8 cellular contexts compared by ENCODE assay signal in the genomic region with DNA sequence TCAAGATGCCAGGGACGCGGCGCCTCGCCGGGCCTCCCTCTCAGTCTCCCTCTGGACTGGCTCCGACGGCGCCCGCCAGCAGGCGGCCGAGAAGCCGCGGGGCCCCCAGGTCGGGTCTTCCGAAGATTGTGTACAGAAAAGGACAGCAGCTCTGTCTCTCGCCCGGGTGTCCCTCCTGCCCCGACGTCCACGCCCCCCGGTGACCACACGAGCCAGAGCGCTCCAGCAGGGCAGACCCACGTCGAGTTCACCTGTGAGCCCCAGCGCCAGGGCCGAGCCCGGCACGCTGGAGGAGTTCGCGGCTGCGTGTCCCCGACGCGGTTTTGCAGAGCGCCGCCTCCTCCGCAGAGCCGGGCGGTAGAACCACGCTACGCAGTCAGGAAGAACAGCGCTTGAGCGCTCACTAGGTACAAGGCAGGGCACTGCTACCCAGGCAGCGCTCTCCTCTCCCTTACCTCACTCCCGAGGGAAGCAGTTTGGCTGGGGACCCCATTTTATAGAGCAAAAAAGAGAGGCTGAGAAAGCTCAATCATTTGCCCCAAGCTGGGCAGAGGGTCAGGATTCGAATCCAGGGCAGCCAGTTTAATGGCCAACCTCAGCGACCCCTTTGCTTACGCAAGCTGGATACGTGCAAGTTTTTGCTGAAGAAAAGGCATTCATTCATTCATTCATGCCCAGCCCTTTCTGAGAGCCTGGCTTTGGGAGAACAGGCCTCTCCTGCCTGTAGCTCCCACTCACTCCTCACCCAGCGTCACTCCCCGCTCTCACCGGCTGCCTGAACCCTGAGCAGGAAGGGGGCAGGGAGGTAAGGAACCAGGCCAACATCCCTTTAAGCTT. TPM values are rescaled to one million over a fixed set of nuclear protein-coding genes. Genes with fewer than 3 reads are reported as not detected.
DNase-seq lines count a peak whose midpoint lies in the region; ATAC-seq and TF ChIP-seq lines count a peak whose summit lies in the region.

No MANE protein-coding gene starts in this region.

- no peaks in the 10 kb centered on the region for H3K9me3 Mint-ChIP-seq in activated CD8-positive, alpha-beta T cell treated with anti-CD3 and anti-CD28 coated beads for 36 hours
- H3K9me3 Mint-ChIP-seq in endothelial cell (ENCODE audit: unreplicated experiment): no peaks in the 10 kb centered on the region
- no peaks in the 10 kb centered on the region for H3K9me3 Mint-ChIP-seq in natural killer cell

- peaks cover 2% of the 10 kb centered on the region for H3K36me3 Mint-ChIP-seq in activated CD8-positive, alpha-beta T cell treated with anti-CD3 and anti-CD28 coated beads for 36 hours (ENCODE audit: low read depth)
- H3K36me3 Mint-ChIP-seq in endothelial cell (ENCODE audit: low read depth, unreplicated experiment): no peaks in the 10 kb centered on the region
- H3K36me3 Mint-ChIP-seq in natural killer cell: no peaks in the 10 kb centered on the region

- CTCF ChIA-PET in activated CD8-positive, alpha-beta T cell treated with anti-CD3 and anti-CD28 coated beads for 36 hours (lab: Charles Lee): interaction anchor here (0.6 to 3.8 kb wide), 11 partner anchors 8 to 622 kb away, joined by 3 to 14 read pairs (median 3); no protein-coding TSS in a partner anchor

- peaks cover 8% of the 10 kb centered on the region for H3K27me3 Mint-ChIP-seq in activated CD8-positive, alpha-beta T cell treated with anti-CD3 and anti-CD28 coated beads for 36 hours
- H3K27me3 Mint-ChIP-seq in endothelial cell (ENCODE audit: unreplicated experiment) (peaks cover 13% of the 10 kb centered on the region), natural killer cell (ENCODE audit: low read depth in 2 of 2) (peaks cover 43 to 52% of the 10 kb centered on the region in 2 donors)

- H3K27ac Mint-ChIP-seq in activated CD8-positive, alpha-beta T cell treated with anti-CD3 and anti-CD28 coated beads for 36 hours: peak overlapping the region; percentile 38
- H3K27ac Mint-ChIP-seq in endothelial cell (ENCODE audit: unreplicated experiment) (no peak overlapping the region), natural killer cell (peak overlapping the region; percentile 68 to 100)

- DNase-seq in NCI-H69 (lab: John Stamatoyannopoulos, UW): peak; percentile 75
- DNase-seq in activated CD8-positive, alpha-beta T cell treated with anti-CD3 and anti-CD28 coated beads for 36 hours: peak; percentile 68
- peak; percentile 82 for DNase-seq in endothelial cell (ENCODE audit: low spot score)
- DNase-seq in natural killer cell: peak; percentile 55
- DNase-seq in thoracic aorta (ENCODE audit: low spot score): no peak

- no peak overlapping the region for H3K27ac ChIP-seq in thoracic aorta

- H3K4me3 Mint-ChIP-seq in activated CD8-positive, alpha-beta T cell treated with anti-CD3 and anti-CD28 coated beads for 36 hours: peak overlapping the region; percentile 92
- no peak overlapping the region for H3K4me3 Mint-ChIP-seq in endothelial cell (ENCODE audit: unreplicated experiment)
- peak overlapping the region; percentile 98 for H3K4me3 Mint-ChIP-seq in natural killer cell

- POLR2A ChIA-PET in activated CD8-positive, alpha-beta T cell treated with anti-CD3 and anti-CD28 coated beads for 36 hours (lab: Charles Lee): interaction anchor here (0.8 to 5.8 kb wide), 8 partner anchors 9 to 647 kb away, joined by 3 to 37 read pairs (median 4); a partner anchor contains a TSS

- peak; percentile 40; the same call in 1 of the 2 replicates for TF ChIP-seq CTCF in GM12874 (IDR thresholded peaks at IDR 0.05; ENCODE audit: insufficient read depth, low read depth, low read length)
- peak; percentile 50 for TF ChIP-seq CTCF in activated CD8-positive, alpha-beta T cell treated with anti-CD3 and anti-CD28 coated beads for 36 hours (IDR thresholded peaks at IDR 0.05)
- peak; percentile 46 for TF ChIP-seq CTCF in endothelial cell (IDR thresholded peaks at IDR 0.05; ENCODE audit: unreplicated experiment)
- TF ChIP-seq CTCF in natural killer cell (IDR thresholded peaks at IDR 0.05): no peak
- TF ChIP-seq CTCF in thoracic aorta (IDR thresholded peaks at IDR 0.05): peak; percentile 32

- ATAC-seq in activated CD8-positive, alpha-beta T cell treated with anti-CD3 and anti-CD28 coated beads for 36 hours: peak; percentile 17
- peak; percentile 30 to 38 (median 33) for ATAC-seq in natural killer cell
- ATAC-seq in thoracic aorta (ENCODE audit: insufficient number of reproducible peaks, low FRiP score, low read depth): no peak
- no peak for ATAC-seq in GM21367 (IDR thresholded peaks at IDR 0.05; ENCODE audit: unreplicated experiment)
- ATAC-seq in GM18867 (IDR thresholded peaks at IDR 0.05; ENCODE audit: unreplicated experiment): no peak

- no peaks in the 10 kb centered on the region for H3K9me3 ChIP-seq in thoracic aorta

- H3K36me3 ChIP-seq in thoracic aorta: no peaks in the 10 kb centered on the region

- intact Hi-C loops in activated CD8-positive, alpha-beta T cell treated with anti-CD3 and anti-CD28 coated beads for 36 hours (cut with micrococcal nuclease): loop anchor here (5.0 kb wide), 1 partner anchor 387 kb away; no protein-coding TSS in a partner anchor
- intact Hi-C loops in natural killer cell (cut with micrococcal nuclease): no loop called here

- peaks cover 13 to 32% of the 10 kb centered on the region in 2 donors for H3K4me1 ChIP-seq in thoracic aorta (ENCODE audit: control insufficient read depth in 1 of 2, low read depth in 2 of 2)

- peak overlapping the region; percentile 62 for H3K4me3 ChIP-seq in thoracic aorta

- H3K27me3 ChIP-seq in thoracic aorta (replicated peaks; ENCODE audit: insufficient read depth): no peaks in the 10 kb centered on the region

- peaks cover 16% of the 10 kb centered on the region for H3K4me1 Mint-ChIP-seq in activated CD8-positive, alpha-beta T cell treated with anti-CD3 and anti-CD28 coated beads for 36 hours (ENCODE audit: low read depth)
- H3K4me1 Mint-ChIP-seq in endothelial cell (ENCODE audit: unreplicated experiment) (peaks cover 21% of the 10 kb centered on the region), natural killer cell (peaks cover 38 to 49% of the 10 kb centered on the region in 2 donors)

RNA-seq across cellular contexts. Expression of a gene that starts 3.0 kb away (rescaled TPM):
- total RNA-seq in activated CD8-positive, alpha-beta T cell treated with anti-CD3 and anti-CD28 coated beads for 36 hours: 10 to 100 TPM; 48.4 to 64.2 TPM
- total RNA-seq in endothelial cell (ENCODE audit: unreplicated experiment) (80.8 TPM), natural killer cell (10 to 100 TPM; 32.1 to 94.9 (median 36.7) TPM), thoracic aorta (100 to 1,000 TPM in 1 of 2 donors, 10 to 100 TPM in 1; 78.3 to 124 TPM)

Comparison
In these comparisons a context has a peak if more than half of its experiments do, and no peak if none do; other contexts are left out.
1. ATAC-seq: peak in activated CD8-positive, alpha-beta T cell treated with anti-CD3 and anti-CD28 coated beads for 36 hours (single experiment) and natural killer cell (3 of 3); none in thoracic aorta (single experiment), GM21367 (single experiment) and GM18867 (single experiment).